In genomic region chr12:42143401-42144173, GRCh38 we compare ENCODE assay signal across 1 cellular context.
TF ChIP-seq lines count a peak whose summit lies in the region.

No MANE protein-coding gene starts in this region.

TF ChIP-seq in K562, 482 proteins besides CTCF, POLR2A, EP300 and RAD21 (continued from another document):
- peak; percentile 23; the same call in 1 of the 2 replicates for TF ChIP-seq MIER1 (IDR thresholded peaks at IDR 0.05; ENCODE audit: low read depth)
